13 cellular contexts compared by ENCODE assay signal in genomic region chr6:136103101-136103688, GRCh38.
A peak's percentile ranks its signal among the peaks of the same experiment; 100 is the strongest.
DNase-seq lines count a peak whose midpoint lies in the region; ATAC-seq and TF ChIP-seq lines count a peak whose summit lies in the region.
"Had no signal": no experiment of that assay in that cellular context is flagged by ENCODE, and none has a peak within 500 bp of the region (broad histone marks: within the 10 kb centered on the region; RNA-seq: fewer than 3 reads in every experiment).

No MANE protein-coding gene starts in this region.

- DNase-seq in body of pancreas = no peak
- no peak for DNase-seq in Right ventricle myocardium superior
- no peak for DNase-seq in type B pancreatic cell (ENCODE audit: extremely low spot score, unreplicated experiment)
- DNase-seq in SW480 (ENCODE audit: low spot score) = no peak
- DNase-seq in KG1 (lab: John Stamatoyannopoulos, UW) = no peak
- DNase-seq in immature natural killer cell = no peak
- no peak for DNase-seq in activated CD8-positive, alpha-beta T cell treated with anti-CD3 and anti-CD28 coated beads for 36 hours
- DNase-seq: activated effector memory CD4-positive, alpha-beta T cell treated with anti-CD3 and anti-CD28 coated beads, Interleukin-2, amount 50 U/mL, for 16 hours; foreskin keratinocyte; OCI-M1; stimulated activated naive CD4-positive, alpha-beta T cell treated with Interleukin-2 at 50 U/mL for 16 hours; T-helper 17 cell had no signal

- TF ChIP-seq POLR2A in body of pancreas (IDR thresholded peaks at IDR 0.05) = no peak

- peaks cover 27% of the 10 kb centered on the region for H3K4me1 Mint-ChIP-seq in type B pancreatic cell (ENCODE audit: unreplicated experiment)
- H3K4me1 Mint-ChIP-seq in immature natural killer cell = no peaks in the 10 kb centered on the region
- no peaks in the 10 kb centered on the region for H3K4me1 Mint-ChIP-seq in activated CD8-positive, alpha-beta T cell treated with anti-CD3 and anti-CD28 coated beads for 36 hours (ENCODE audit: low read depth)
- H3K4me1 Mint-ChIP-seq: T-helper 17 cell had no signal

- 62 to 63% methylated on average over 5 of the region's 5 CpGs for WGBS in body of pancreas, 2 donors

- H3K4me1 ChIP-seq in body of pancreas = peaks cover 5% of the 10 kb centered on the region
- peaks cover 4 to 29% of the 10 kb centered on the region in 2 donors for H3K4me1 ChIP-seq in muscle layer of duodenum (ENCODE audit: control insufficient read depth in 1 of 2, insufficient read depth in 2 of 2, low read length in 2 of 2)
- H3K4me1 ChIP-seq: foreskin keratinocyte had no signal

- POLR2A ChIA-PET in activated CD8-positive, alpha-beta T cell treated with anti-CD3 and anti-CD28 coated beads for 36 hours (lab: Charles Lee) = no interaction called here

- H3K27me3 Mint-ChIP-seq in type B pancreatic cell = peaks cover 3% of the 10 kb centered on the region
- H3K27me3 Mint-ChIP-seq in immature natural killer cell (ENCODE audit: low read depth in 3 of 3) = peaks cover 2 to 6% (median 4%) of the 10 kb centered on the region in 3 donors
- no peaks in the 10 kb centered on the region for H3K27me3 Mint-ChIP-seq in activated CD8-positive, alpha-beta T cell treated with anti-CD3 and anti-CD28 coated beads for 36 hours

- no peak overlapping the region for H3K4me3 ChIP-seq in body of pancreas
- H3K4me3 ChIP-seq in muscle layer of duodenum (ENCODE audit: low read depth in 1 of 2, low read length in 2 of 2) = peak overlapping the region in 1 of 2 donors; percentile 24

- H3K27me3 ChIP-seq in body of pancreas (no peaks in the 10 kb centered on the region), muscle layer of duodenum (ENCODE audit: low read depth, low read length) (no peaks in the 10 kb centered on the region)

- ATAC-seq in body of pancreas (peak; percentile 62), Right ventricle myocardium superior (ENCODE audit: poor library complexity) (peak; percentile 21)
- no peak for ATAC-seq in activated CD8-positive, alpha-beta T cell treated with anti-CD3 and anti-CD28 coated beads for 36 hours
- ATAC-seq: foreskin keratinocyte, T-helper 17 cell had no signal

- intact Hi-C loops in body of pancreas (cut with DNase I) (no loop called here), Right ventricle myocardium superior (cut with DNase I) (loop anchor here (10.0 kb wide), 1 partner anchor 52 kb away; no protein-coding TSS in a partner anchor)
- intact Hi-C loops in activated CD8-positive, alpha-beta T cell treated with anti-CD3 and anti-CD28 coated beads for 36 hours (cut with micrococcal nuclease) = no loop called here

- no peaks in the 10 kb centered on the region for H3K9me3 ChIP-seq in body of pancreas
- no peaks in the 10 kb centered on the region for H3K9me3 ChIP-seq in muscle layer of duodenum (ENCODE audit: control insufficient read depth in 1 of 2, low read length in 2 of 2)

- peak overlapping the region in 1 of 4 donors; percentile 19 for H3K27ac ChIP-seq in body of pancreas
- peak overlapping the region; percentile 68 for H3K27ac ChIP-seq in muscle layer of duodenum (ENCODE audit: low read length)
- H3K27ac ChIP-seq: foreskin keratinocyte had no signal

- H3K9me3 Mint-ChIP-seq in type B pancreatic cell (no peaks in the 10 kb centered on the region), immature natural killer cell (peaks cover 0 to 1% (median 0%) of the 10 kb centered on the region in 6 donors)
- H3K9me3 Mint-ChIP-seq in activated CD8-positive, alpha-beta T cell treated with anti-CD3 and anti-CD28 coated beads for 36 hours = no peaks in the 10 kb centered on the region

- peak overlapping the region; percentile 61 for H3K4me3 Mint-ChIP-seq in type B pancreatic cell
- H3K4me3 Mint-ChIP-seq in immature natural killer cell = no peak overlapping the region
- no peak overlapping the region for H3K4me3 Mint-ChIP-seq in activated CD8-positive, alpha-beta T cell treated with anti-CD3 and anti-CD28 coated beads for 36 hours
- H3K4me3 Mint-ChIP-seq: T-helper 17 cell had no signal

- no peaks in the 10 kb centered on the region for H3K36me3 ChIP-seq in body of pancreas (replicated peaks in 1 of 2; ENCODE audit: insufficient read depth in 1 of 2, low read depth in 2 of 2)
- no peaks in the 10 kb centered on the region for H3K36me3 ChIP-seq in muscle layer of duodenum (ENCODE audit: control insufficient read depth in 1 of 2, insufficient read depth in 2 of 2, low read length in 2 of 2)

- peaks cover 5% of the 10 kb centered on the region for H3K36me3 Mint-ChIP-seq in type B pancreatic cell
- H3K36me3 Mint-ChIP-seq in immature natural killer cell = peaks cover 0 to under 1% (median 0%) of the 10 kb centered on the region in 3 donors
- no peaks in the 10 kb centered on the region for H3K36me3 Mint-ChIP-seq in activated CD8-positive, alpha-beta T cell treated with anti-CD3 and anti-CD28 coated beads for 36 hours (ENCODE audit: low read depth)

- CTCF ChIA-PET in activated CD8-positive, alpha-beta T cell treated with anti-CD3 and anti-CD28 coated beads for 36 hours (lab: Charles Lee) = interaction anchor here (0.8 to 1.0 kb wide), 2 partner anchors 9 to 98 kb away, joined by 3 read pairs; no protein-coding TSS in a partner anchor

- H3K27ac Mint-ChIP-seq in type B pancreatic cell (peak overlapping the region; percentile 80), immature natural killer cell (no peak overlapping the region)
- H3K27ac Mint-ChIP-seq in activated CD8-positive, alpha-beta T cell treated with anti-CD3 and anti-CD28 coated beads for 36 hours = no peak overlapping the region
- H3K27ac Mint-ChIP-seq: T-helper 17 cell had no signal

- no peak for TF ChIP-seq CTCF in body of pancreas (IDR thresholded peaks at IDR 0.05)
- TF ChIP-seq CTCF in type B pancreatic cell (conservative IDR thresholded peaks at IDR 0.05) = no peak
- no peak for TF ChIP-seq CTCF in activated CD8-positive, alpha-beta T cell treated with anti-CD3 and anti-CD28 coated beads for 36 hours (IDR thresholded peaks at IDR 0.05)
